In genomic region chr22:38080847-38081635, GRCh38 we compare ENCODE assay signal across 9 cellular contexts. TPM values are rescaled to one million over a fixed set of nuclear protein-coding genes. Genes with fewer than 3 reads are reported as not detected.
DNase-seq lines count a peak whose midpoint lies in the region; ATAC-seq and TF ChIP-seq lines count a peak whose summit lies in the region.
"Had no signal": no experiment of that assay in that cellular context is flagged by ENCODE, and none has a peak within 500 bp of the region (broad histone marks: within the 10 kb centered on the region; RNA-seq: fewer than 3 reads in every experiment).

No MANE protein-coding gene starts in this region.

- in situ Hi-C loops in astrocyte of the cerebellum (cut with HindIII; ENCODE audit: low sequenced_read_pairs), result no loop called here

- peak overlapping the region; percentile 46 for H3K4me3 ChIP-seq in HUES48 (ENCODE audit: low read depth, low read length)
- peak overlapping the region; percentile 15 for H3K4me3 ChIP-seq in astrocyte of the cerebellum (ENCODE audit: low read depth, low read length)
- 0 out of 2 replicates have a peak overlapping the region, but pooled peaks have one; percentile 20 for H3K4me3 ChIP-seq in iPS-18c (ENCODE audit: insufficient read depth, low read depth, low read length)
- H3K4me3 ChIP-seq in spleen, result peak overlapping the region in 7 of 8 donors; percentile 23 to 65 (median 28)
- H3K4me3 ChIP-seq in MM.1S (ENCODE audit: low read length), result no peak overlapping the region

- intact Hi-C loops in spleen (cut with DNase I; ENCODE audit: low total_unique reads), result no loop called here

- 6 to 7% (median 6%) methylated on average over 22 to 110 of the region's 110 CpGs; no CpG with 5 or more reads in 1 of the 5 donors for WGBS in spleen, 5 donors

- no peak for ATAC-seq in GM21526 (IDR thresholded peaks at IDR 0.05; ENCODE audit: low FRiP score, unreplicated experiment)
- ATAC-seq: HCT116 had no signal

- no peaks in the 10 kb centered on the region for H4K20me1 ChIP-seq in MM.1S (ENCODE audit: insufficient read depth, low read length)

- H3K4me2 ChIP-seq in MM.1S (ENCODE audit: low read depth, low read length), result no peak overlapping the region

- no peaks in the 10 kb centered on the region for H3K9me2 ChIP-seq in MM.1S (replicated peaks; ENCODE audit: insufficient read depth, low read length)

- peaks cover 22% of the 10 kb centered on the region; the same call in 1 of the 2 replicates for H3K4me1 ChIP-seq in HUES48 (ENCODE audit: control insufficient read depth, insufficient read depth, low read length)
- H3K4me1 ChIP-seq in spleen, result peaks cover 11 to 28% (median 24%) of the 10 kb centered on the region in 6 donors
- no peaks in the 10 kb centered on the region for H3K4me1 ChIP-seq in MM.1S (ENCODE audit: low read length)

- TF ChIP-seq CTCF in astrocyte of the cerebellum (IDR thresholded peaks at IDR 0.05; ENCODE audit: low read depth, low read length, missing control alignments) (no peak), spleen (IDR thresholded peaks at IDR 0.05 in 8 of 11, conservative IDR thresholded peaks at IDR 0.05 in 3 of 11) (peak in 1 of 11 experiments; percentile 6), MM.1S (IDR thresholded peaks at IDR 0.05; ENCODE audit: low read length) (no peak)

- H3K79me2 ChIP-seq in MM.1S (ENCODE audit: low read length), result no peaks in the 10 kb centered on the region

- H3F3A ChIP-seq in MM.1S (ENCODE audit: insufficient read depth, low read length), result no peaks in the 10 kb centered on the region

- TF ChIP-seq POLR2A in spleen (IDR thresholded peaks at IDR 0.05), result no peak

- H3K27me3 ChIP-seq in HUES48 (ENCODE audit: control insufficient read depth, insufficient read depth, low read length), result peaks cover 38% of the 10 kb centered on the region
- H3K27me3 ChIP-seq in spleen (replicated peaks in 1 of 7), result peaks cover 3 to 46% (median 29%) of the 10 kb centered on the region in 7 donors
- H3K27me3 ChIP-seq in MM.1S (replicated peaks; ENCODE audit: insufficient read depth, low read length), result no peaks in the 10 kb centered on the region; the same call in 1 of the 2 replicates

- H3K9me3 ChIP-seq in HUES48 (ENCODE audit: control insufficient read depth, insufficient read depth, low read length) (no peaks in the 10 kb centered on the region), iPS-18c (ENCODE audit: control insufficient read depth, insufficient read depth, low read length) (peaks cover 2% of the 10 kb centered on the region), spleen (no peaks in the 10 kb centered on the region), MM.1S (replicated peaks; ENCODE audit: insufficient read depth, low read length) (no peaks in the 10 kb centered on the region)

- H3K27ac ChIP-seq in HUES48 (ENCODE audit: low read depth, low read length) (no peak overlapping the region), spleen (peak overlapping the region in 4 of 8 donors; percentile 27 to 65 (median 38)), MM.1S (ENCODE audit: low read length) (no peak overlapping the region)
- H3K27ac ChIP-seq: WERI-Rb-1 had no signal

- H3K36me3 ChIP-seq in HUES48 (ENCODE audit: control insufficient read depth, insufficient read depth, low read length) (peaks cover 4% of the 10 kb centered on the region; the same call in 1 of the 2 replicates), spleen (peaks cover 0 to 9% (median 0%) of the 10 kb centered on the region in 6 donors), MM.1S (replicated peaks; ENCODE audit: insufficient read depth, low read length) (no peaks in the 10 kb centered on the region)
- H3K36me3 ChIP-seq: WERI-Rb-1 had no signal

- no peak for DNase-seq in astrocyte of the cerebellum (ENCODE audit: low read depth)
- peak; percentile 74 for DNase-seq in spleen
- no peak for DNase-seq in DMS114 treated with DMSO at 0.1 percent for 48 hours (lab: John Stamatoyannopoulos, UW; ENCODE audit: unreplicated experiment)
- DNase-seq in MM.1S, result no peak
- DNase-seq: WERI-Rb-1 had no signal

- H2AFZ ChIP-seq in MM.1S (ENCODE audit: low read length), result no peak overlapping the region

- H3K9ac ChIP-seq in HUES48 (ENCODE audit: low read depth, low read length) (no peak overlapping the region), MM.1S (ENCODE audit: low read length) (no peak overlapping the region)

RNA-seq across cellular contexts. Expression of gene SLC16A8, which starts 2.9 kb away (rescaled TPM):
- under 1 TPM in 3 of 7 donors, not detected in 4; 0.30 to 0.77 (median 0.60) TPM for total RNA-seq in spleen
- polyA plus RNA-seq in spleen, result 1 to 10 TPM in 1 of 3 donors, under 1 TPM in 2; 0.22 to 1.2 (median 0.97) TPM

RNA-seq across cellular contexts. Expression of gene PICK1, which starts 23.8 kb away (rescaled TPM):
- total RNA-seq in spleen, result 10 to 100 TPM; 14.9 to 34.2 (median 31.9) TPM
- polyA plus RNA-seq in spleen, result 10 to 100 TPM; 16.4 to 29.3 (median 20.3) TPM

RNA-seq across cellular contexts. Expression of gene BAIAP2L2, which starts 29.4 kb away (rescaled TPM):
- total RNA-seq in spleen, result 1 to 10 TPM in 3 of 7 donors, under 1 TPM in 4; 0.37 to 3.0 (median 0.92) TPM
- 1 to 10 TPM in 1 of 3 donors, under 1 TPM in 2; 0.77 to 1.9 (median 0.90) TPM for polyA plus RNA-seq in spleen
